ENCODE assay signal across 13 cellular contexts in the genomic region with DNA sequence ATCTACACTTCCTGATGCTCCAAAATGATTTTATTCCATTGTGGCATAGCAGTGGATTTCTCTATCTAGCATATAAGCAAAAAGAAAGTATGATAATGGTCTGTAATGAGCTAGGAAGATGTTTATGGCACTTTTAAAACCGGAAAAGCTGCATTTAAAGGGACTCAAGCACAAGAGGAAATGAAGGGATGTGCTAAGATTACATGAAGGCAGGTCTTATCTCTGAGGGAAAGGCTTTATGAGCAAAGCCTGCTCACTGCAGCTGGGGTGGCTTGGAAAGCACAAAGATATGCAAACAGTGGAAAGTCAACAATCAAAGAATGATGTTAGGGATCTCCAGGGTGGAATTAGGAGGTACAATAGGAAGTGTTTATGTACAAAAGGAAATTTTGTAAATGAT.
DNase-seq lines count a peak whose midpoint lies in the region; ATAC-seq and TF ChIP-seq lines count a peak whose summit lies in the region.
"Had no signal": no experiment of that assay in that cellular context is flagged by ENCODE, and none has a peak within 500 bp of the region (broad histone marks: within the 10 kb centered on the region; RNA-seq: fewer than 3 reads in every experiment).

No MANE protein-coding gene starts in this region.

- DNase-seq in EL: peak; percentile 51
- DNase-seq in NCI-H1930 (lab: John Stamatoyannopoulos, UW): peak; percentile 42 to 60
- peak; percentile 71 for DNase-seq in amniotic epithelial cell (ENCODE audit: low read depth)
- no peak for DNase-seq in activated CD8-positive, alpha-beta T cell treated with anti-CD3 and anti-CD28 coated beads for 36 hours
- no peak for DNase-seq in erythroblast (lab: John Stamatoyannopoulos, UW)
- no peak for DNase-seq in aorta
- DNase-seq: activated T-cell treated with anti-CD3 and anti-CD28 coated beads, Interleukin-2, amount 50 U/mL, for 1 hour; DMS79 treated with DMSO at 0.1 percent for 48 hours; stimulated activated naive CD4-positive, alpha-beta T cell treated with Interleukin-2 at 50 U/mL for 16 hours had no signal

- H3K36me3 Mint-ChIP-seq in activated CD8-positive, alpha-beta T cell treated with anti-CD3 and anti-CD28 coated beads for 36 hours (ENCODE audit: low read depth): no peaks in the 10 kb centered on the region
- H3K36me3 Mint-ChIP-seq in stimulated activated memory B cell treated with anti-CD40 and anti-IgM and Interleukin-4, amounts not matched to agents 10 μg/mL and 1 μg/mL and 100 μg/mL, for 72 hours: no peaks in the 10 kb centered on the region

- H3K27ac Mint-ChIP-seq in activated CD8-positive, alpha-beta T cell treated with anti-CD3 and anti-CD28 coated beads for 36 hours: no peak overlapping the region
- H3K27ac Mint-ChIP-seq in stimulated activated memory B cell treated with anti-CD40 and anti-IgM and Interleukin-4, amounts not matched to agents 10 μg/mL and 1 μg/mL and 100 μg/mL, for 72 hours: no peak overlapping the region

- no peaks in the 10 kb centered on the region for H3K9me3 Mint-ChIP-seq in activated CD8-positive, alpha-beta T cell treated with anti-CD3 and anti-CD28 coated beads for 36 hours
- no peaks in the 10 kb centered on the region for H3K9me3 Mint-ChIP-seq in stimulated activated memory B cell treated with anti-CD40 and anti-IgM and Interleukin-4, amounts not matched to agents 10 μg/mL and 1 μg/mL and 100 μg/mL, for 72 hours

- CTCF ChIA-PET in activated CD8-positive, alpha-beta T cell treated with anti-CD3 and anti-CD28 coated beads for 36 hours (lab: Charles Lee): no interaction called here

- no peaks in the 10 kb centered on the region for H3K27me3 ChIP-seq in mucosa of rectum (ENCODE audit: control insufficient read depth in 2 of 2, insufficient read depth in 2 of 2, low read length in 2 of 2)
- H3K27me3 ChIP-seq in aorta (ENCODE audit: control insufficient read depth in 1 of 2, insufficient read depth in 2 of 2, low read length in 1 of 2): no peaks in the 10 kb centered on the region

- H3K36me3 ChIP-seq in mucosa of rectum (ENCODE audit: control insufficient read depth in 2 of 2, insufficient read depth in 2 of 2, low read length in 2 of 2) (no peaks in the 10 kb centered on the region), aorta (ENCODE audit: control insufficient read depth in 1 of 2, insufficient read depth in 2 of 2, low read length in 1 of 2) (no peaks in the 10 kb centered on the region)

- intact Hi-C loops in activated CD8-positive, alpha-beta T cell treated with anti-CD3 and anti-CD28 coated beads for 36 hours (cut with micrococcal nuclease): no loop called here
- intact Hi-C loops in aorta (cut with DNase I): no loop called here

- ATAC-seq in activated CD8-positive, alpha-beta T cell treated with anti-CD3 and anti-CD28 coated beads for 36 hours: no peak
- no peak for ATAC-seq in stimulated activated memory B cell treated with anti-CD40 and anti-IgM and Interleukin-4, amounts not matched to agents 10 μg/mL and 1 μg/mL and 100 μg/mL, for 72 hours
- ATAC-seq in aorta (ENCODE audit: low FRiP score): no peak

- H3K9ac ChIP-seq in mucosa of rectum (ENCODE audit: low read depth in 1 of 2, low read length in 2 of 2): no peak overlapping the region
- H3K9ac ChIP-seq: KMS-11 had no signal

- no peaks in the 10 kb centered on the region for H3K27me3 Mint-ChIP-seq in activated CD8-positive, alpha-beta T cell treated with anti-CD3 and anti-CD28 coated beads for 36 hours
- H3K27me3 Mint-ChIP-seq in stimulated activated memory B cell treated with anti-CD40 and anti-IgM and Interleukin-4, amounts not matched to agents 10 μg/mL and 1 μg/mL and 100 μg/mL, for 72 hours: no peaks in the 10 kb centered on the region

- H3K4me3 Mint-ChIP-seq in activated CD8-positive, alpha-beta T cell treated with anti-CD3 and anti-CD28 coated beads for 36 hours: no peak overlapping the region
- H3K4me3 Mint-ChIP-seq in stimulated activated memory B cell treated with anti-CD40 and anti-IgM and Interleukin-4, amounts not matched to agents 10 μg/mL and 1 μg/mL and 100 μg/mL, for 72 hours: no peak overlapping the region

- POLR2A ChIA-PET in activated CD8-positive, alpha-beta T cell treated with anti-CD3 and anti-CD28 coated beads for 36 hours (lab: Charles Lee): no interaction called here

- no peaks in the 10 kb centered on the region for H3K4me1 Mint-ChIP-seq in activated CD8-positive, alpha-beta T cell treated with anti-CD3 and anti-CD28 coated beads for 36 hours (ENCODE audit: low read depth)
- H3K4me1 Mint-ChIP-seq in stimulated activated memory B cell treated with anti-CD40 and anti-IgM and Interleukin-4, amounts not matched to agents 10 μg/mL and 1 μg/mL and 100 μg/mL, for 72 hours: peaks cover 5% of the 10 kb centered on the region

- TF ChIP-seq POLR2A in erythroblast (IDR thresholded peaks at IDR 0.05; ENCODE audit: low read length): no peak

- TF ChIP-seq CTCF in activated CD8-positive, alpha-beta T cell treated with anti-CD3 and anti-CD28 coated beads for 36 hours (IDR thresholded peaks at IDR 0.05): no peak

- peak overlapping the region; percentile 19 to 54 for H3K27ac ChIP-seq in mucosa of rectum (ENCODE audit: low read depth in 2 of 2, low read length in 2 of 2)
- H3K27ac ChIP-seq in aorta (ENCODE audit: low read depth in 1 of 2, low read length in 2 of 2): no peak overlapping the region
- H3K27ac ChIP-seq: KMS-11 had no signal

- WGBS in aorta, 2 donors: 28 to 41% methylated on average over 1 of the region's 1 CpG

- H3K4me1 ChIP-seq in mucosa of rectum (ENCODE audit: control insufficient read depth in 2 of 2, insufficient read depth in 2 of 2, low read length in 2 of 2) (peaks cover 0 to 7% of the 10 kb centered on the region in 2 donors), aorta (ENCODE audit: control insufficient read depth in 1 of 2, insufficient read depth in 2 of 2, low read length in 2 of 2) (no peaks in the 10 kb centered on the region)

- H3K4me3 ChIP-seq in mucosa of rectum (ENCODE audit: low read length in 2 of 2): peak overlapping the region; percentile 18 to 21
- H3K4me3 ChIP-seq in aorta (ENCODE audit: low read length in 2 of 2): no peak overlapping the region
- H3K4me3 ChIP-seq: skin epidermis had no signal

- H3K9me3 ChIP-seq in mucosa of rectum (ENCODE audit: control insufficient read depth in 2 of 2, low read length in 2 of 2): no peaks in the 10 kb centered on the region
- H3K9me3 ChIP-seq in aorta (ENCODE audit: control insufficient read depth, low read length): no peaks in the 10 kb centered on the region

Comparison
In these comparisons a context has a peak if more than half of its experiments do, and no peak if none do; other contexts are left out.
1. DNase-seq: peak in EL (single experiment), NCI-H1930 (2 of 2) and amniotic epithelial cell (single experiment); none in activated CD8-positive, alpha-beta T cell treated with anti-CD3 and anti-CD28 coated beads for 36 hours (single experiment), erythroblast (0 of 2) and aorta (0 of 2).
2. H3K27ac ChIP-seq: peak in mucosa of rectum (2 of 2); none in aorta (0 of 2).
3. H3K4me3 ChIP-seq: peak in mucosa of rectum (2 of 2); none in aorta (0 of 2).